In genomic region chr4:6608758-6609414, GRCh38 we compare ENCODE assay signal across 14 cellular contexts. TPM values are rescaled to one million over a fixed set of nuclear protein-coding genes. Genes with fewer than 3 reads are reported as not detected.
DNase-seq lines count a peak whose midpoint lies in the region; ATAC-seq, FAIRE-seq and TF ChIP-seq lines count a peak whose summit lies in the region.
"Had no signal": no experiment of that assay in that cellular context is flagged by ENCODE, and none has a peak within 500 bp of the region (broad histone marks: within the 10 kb centered on the region; RNA-seq: fewer than 3 reads in every experiment).

No MANE protein-coding gene starts in this region.

- H3K36me3 ChIP-seq in SK-N-SH (replicated peaks in 1 of 2; ENCODE audit: control insufficient read depth in 1 of 2, insufficient read depth in 2 of 2, low read length in 1 of 2), result peaks cover 21 to 26% of the 10 kb centered on the region in 2 experiments

- peaks cover 8% of the 10 kb centered on the region; the same call in 1 of the 2 replicates for H3K9me3 ChIP-seq in SK-N-SH
- H3K9me3 ChIP-seq: upper lobe of right lung had no signal

- no peak for TF ChIP-seq EP300 in SK-N-SH (IDR thresholded peaks at IDR 0.05; ENCODE audit: borderline replicate concordance in 1 of 2, low read depth in 1 of 2, low read length in 1 of 2)

- intact Hi-C loops in left cardiac atrium (cut with DNase I), result no loop called here

- H2AFZ ChIP-seq in SK-N-SH (ENCODE audit: low read depth), result no peak overlapping the region

- WGBS in SK-N-SH (ENCODE audit: low lambda C conversion rate), result 82% methylated on average over 10 of the region's 28 CpGs

- no peak for TF ChIP-seq RAD21 in SK-N-SH (IDR thresholded peaks at IDR 0.05; ENCODE audit: low read length)

- H3K4me3 ChIP-seq in SK-N-SH (ENCODE audit: low read depth in 2 of 2, low read length in 1 of 2) (no peak overlapping the region), retinal pigment epithelial cell (ENCODE audit: low read length) (no peak overlapping the region)
- H3K4me3 ChIP-seq: skin epidermis, upper lobe of right lung had no signal

- H3K27me3 ChIP-seq in SK-N-SH (ENCODE audit: insufficient read depth), result no peaks in the 10 kb centered on the region
- H3K27me3 ChIP-seq: upper lobe of right lung had no signal

- no peaks in the 10 kb centered on the region for H3K79me2 ChIP-seq in SK-N-SH (ENCODE audit: insufficient read depth)

- no peak overlapping the region for H3K9ac ChIP-seq in SK-N-SH

- H3K4me1 ChIP-seq in SK-N-SH (ENCODE audit: control insufficient read depth in 1 of 2, insufficient read depth in 2 of 2, low read depth in 1 of 2, low read length in 1 of 2), result no peaks in the 10 kb centered on the region
- H3K4me1 ChIP-seq: upper lobe of right lung had no signal

- CTCF ChIA-PET in SK-N-SH (lab: Yijun Ruan, JAX), result interaction anchor here (1.2 kb wide), 1 partner anchor 67 kb away, joined by 4 read pairs; no protein-coding TSS in a partner anchor

- H3K27ac ChIP-seq in SK-N-SH (ENCODE audit: low read depth in 2 of 2, low read length in 1 of 2), result no peak overlapping the region
- H3K27ac ChIP-seq: skin epidermis, upper lobe of right lung had no signal

- no peaks in the 10 kb centered on the region for H3K9me2 ChIP-seq in SK-N-SH

- FAIRE-seq in HTR-8/SVneo (lab: Jason Lieb, UNC), result no peak
- FAIRE-seq: A204.1 had no signal

- no peak for TF ChIP-seq CTCF in SK-N-SH (IDR thresholded peaks at IDR 0.05)
- TF ChIP-seq CTCF in retinal pigment epithelial cell (conservative IDR thresholded peaks at IDR 0.05; ENCODE audit: low read depth, low read length), result peak; percentile 36

- peak; percentile 18; the same call in 2 of the 3 replicates for ATAC-seq in SK-N-SH treated with all-trans-retinoic acid at 6 μM for 48 hours
- ATAC-seq in left cardiac atrium, result peak; percentile 38 to 53
- ATAC-seq in HG03460 (IDR thresholded peaks at IDR 0.05; ENCODE audit: unreplicated experiment), result no peak
- ATAC-seq: PC-3, upper lobe of right lung had no signal

- H3F3A ChIP-seq in SK-N-SH (replicated peaks; ENCODE audit: insufficient read depth), result no peaks in the 10 kb centered on the region

- POLR2A ChIA-PET in SK-N-SH (lab: Yijun Ruan, JAX), result interaction anchor here (0.7 kb wide), 1 partner anchor 12 kb away, joined by 4 read pairs; no protein-coding TSS in a partner anchor

- DNase-seq in SK-N-SH (no peak), activated gamma-delta T cell treated with Interleukin-2 at 50 U/mL for 16 hours (peak; percentile 22), left cardiac atrium (no peak), retinal pigment epithelial cell (ENCODE audit: low read depth) (no peak), HTR-8/SVneo (ENCODE audit: insufficient read length, low spot score) (no peak), 8988T (no peak)
- DNase-seq: activated CD4-positive, alpha-beta T cell treated with anti-CD3 and anti-CD28 coated beads, Interleukin-2, amount 50 U/mL, for 4 hours; COR-L47; PC-3; upper lobe of right lung had no signal

- no peaks in the 10 kb centered on the region for H4K20me1 ChIP-seq in SK-N-SH (ENCODE audit: insufficient read depth)

- H3K4me2 ChIP-seq in SK-N-SH, result no peak overlapping the region

TF ChIP-seq in SK-N-SH treated with all-trans-retinoic acid at 6 μM for 48 hours, 23 proteins besides CTCF, POLR2A, EP300 and RAD21 (continues in another document):
- TF ChIP-seq SNAI2 (CRISPR knock-in tag; IDR thresholded peaks at IDR 0.05), result no peak
- TF ChIP-seq ZFP3 (CRISPR knock-in tag; IDR thresholded peaks at IDR 0.05), result no peak
- TF ChIP-seq POU6F1 (CRISPR knock-in tag; IDR thresholded peaks at IDR 0.05; ENCODE audit: borderline replicate concordance, low read depth), result no peak
- no peak for TF ChIP-seq TCF4 (CRISPR knock-in tag; IDR thresholded peaks at IDR 0.05; ENCODE audit: borderline replicate concordance)
- TF ChIP-seq GLIS3 (CRISPR knock-in tag; IDR thresholded peaks at IDR 0.05), result no peak
- no peak for TF ChIP-seq ZNF565 (CRISPR knock-in tag; conservative IDR thresholded peaks at IDR 0.05; ENCODE audit: low read depth)
- TF ChIP-seq RARB (CRISPR knock-in tag; IDR thresholded peaks at IDR 0.05), result no peak
- no peak for TF ChIP-seq CSRNP3 (CRISPR knock-in tag; IDR thresholded peaks at IDR 0.05)
- TF ChIP-seq ESRRG (CRISPR knock-in tag; IDR thresholded peaks at IDR 0.05), result no peak
- no peak for TF ChIP-seq BACH2 (CRISPR knock-in tag; IDR thresholded peaks at IDR 0.05; ENCODE audit: borderline replicate concordance)
- no peak for TF ChIP-seq ZNF70 (CRISPR knock-in tag; IDR thresholded peaks at IDR 0.05)
- TF ChIP-seq ZNF8 (CRISPR knock-in tag; IDR thresholded peaks at IDR 0.05), result no peak
- no peak for TF ChIP-seq CSDC2 (CRISPR knock-in tag; IDR thresholded peaks at IDR 0.05)

TF ChIP-seq in SK-N-SH, 30 proteins besides CTCF, POLR2A, EP300 and RAD21:
- TF ChIP-seq, protein P1, sequence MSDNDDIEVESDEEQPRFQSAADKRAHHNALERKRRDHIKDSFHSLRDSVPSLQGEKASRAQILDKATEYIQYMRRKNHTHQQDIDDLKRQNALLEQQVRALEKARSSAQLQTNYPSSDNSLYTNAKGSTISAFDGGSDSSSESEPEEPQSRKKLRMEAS (IDR thresholded peaks at IDR 0.05; ENCODE audit: low read depth), result no peak

RNA-seq across cellular contexts. Expression of gene MRFAP1, which starts 31.6 kb away (rescaled TPM):
- 247 and 416 TPM in 2 replicates for polyA plus RNA-seq in SK-N-SH (2012; rRNA removed)
- polyA plus RNA-seq in SK-N-SH (2012; cell fraction: cytosol; rRNA removed), result 294 and 306 TPM in 2 replicates
- polyA plus RNA-seq in SK-N-SH (2012; cell fraction: nucleus; rRNA removed), result 166 and 232 TPM in 2 replicates
- 100 to 1,000 TPM; 234 to 277 TPM for total RNA-seq in left cardiac atrium

RNA-seq across cellular contexts. Expression of gene MAN2B2, which starts 33.9 kb away (rescaled TPM):
- polyA plus RNA-seq in SK-N-SH (2012; rRNA removed), result 18.5 and 24.9 TPM in 2 replicates
- polyA plus RNA-seq in SK-N-SH (2012; cell fraction: cytosol; rRNA removed), result 12.5 and 18.6 TPM in 2 replicates
- 30.0 and 30.3 TPM in 2 replicates for polyA plus RNA-seq in SK-N-SH (2012; cell fraction: nucleus; rRNA removed)
- total RNA-seq in left cardiac atrium, result 10 to 100 TPM; 20.5 to 25.6 TPM
